Comparison of ENCODE assay signal across 2 cellular contexts in the genomic region with DNA sequence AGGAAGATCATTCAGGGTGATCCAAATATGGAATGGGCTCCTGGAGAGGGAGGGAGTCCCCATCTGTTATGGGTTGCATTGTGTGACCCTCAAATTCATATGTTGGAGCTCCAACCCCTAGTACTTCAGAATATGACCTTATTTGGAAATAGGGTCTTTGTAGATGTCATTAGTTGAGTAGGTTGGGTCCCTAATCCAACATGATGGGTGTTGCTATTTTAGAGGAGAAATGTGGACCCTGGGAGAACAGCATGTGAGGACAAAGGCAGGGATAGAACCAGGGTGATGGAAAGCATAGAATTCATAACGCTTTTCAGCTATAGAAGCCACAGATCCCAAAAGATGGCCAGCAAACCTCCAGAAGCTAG.
TF ChIP-seq lines count a peak whose summit lies in the region.

No MANE protein-coding gene starts in this region.

TF ChIP-seq in liver, 16 proteins besides CTCF, POLR2A, EP300 and RAD21:
- TF ChIP-seq FOXA1 (IDR thresholded peaks at IDR 0.05) = no peak
- TF ChIP-seq EGR1 (IDR thresholded peaks at IDR 0.05; ENCODE audit: low read depth in 2 of 2) = no peak
- no peak for TF ChIP-seq MAX (IDR thresholded peaks at IDR 0.05)
- no peak for TF ChIP-seq TAF1 (conservative IDR thresholded peaks at IDR 0.05)
- TF ChIP-seq, protein P1, sequence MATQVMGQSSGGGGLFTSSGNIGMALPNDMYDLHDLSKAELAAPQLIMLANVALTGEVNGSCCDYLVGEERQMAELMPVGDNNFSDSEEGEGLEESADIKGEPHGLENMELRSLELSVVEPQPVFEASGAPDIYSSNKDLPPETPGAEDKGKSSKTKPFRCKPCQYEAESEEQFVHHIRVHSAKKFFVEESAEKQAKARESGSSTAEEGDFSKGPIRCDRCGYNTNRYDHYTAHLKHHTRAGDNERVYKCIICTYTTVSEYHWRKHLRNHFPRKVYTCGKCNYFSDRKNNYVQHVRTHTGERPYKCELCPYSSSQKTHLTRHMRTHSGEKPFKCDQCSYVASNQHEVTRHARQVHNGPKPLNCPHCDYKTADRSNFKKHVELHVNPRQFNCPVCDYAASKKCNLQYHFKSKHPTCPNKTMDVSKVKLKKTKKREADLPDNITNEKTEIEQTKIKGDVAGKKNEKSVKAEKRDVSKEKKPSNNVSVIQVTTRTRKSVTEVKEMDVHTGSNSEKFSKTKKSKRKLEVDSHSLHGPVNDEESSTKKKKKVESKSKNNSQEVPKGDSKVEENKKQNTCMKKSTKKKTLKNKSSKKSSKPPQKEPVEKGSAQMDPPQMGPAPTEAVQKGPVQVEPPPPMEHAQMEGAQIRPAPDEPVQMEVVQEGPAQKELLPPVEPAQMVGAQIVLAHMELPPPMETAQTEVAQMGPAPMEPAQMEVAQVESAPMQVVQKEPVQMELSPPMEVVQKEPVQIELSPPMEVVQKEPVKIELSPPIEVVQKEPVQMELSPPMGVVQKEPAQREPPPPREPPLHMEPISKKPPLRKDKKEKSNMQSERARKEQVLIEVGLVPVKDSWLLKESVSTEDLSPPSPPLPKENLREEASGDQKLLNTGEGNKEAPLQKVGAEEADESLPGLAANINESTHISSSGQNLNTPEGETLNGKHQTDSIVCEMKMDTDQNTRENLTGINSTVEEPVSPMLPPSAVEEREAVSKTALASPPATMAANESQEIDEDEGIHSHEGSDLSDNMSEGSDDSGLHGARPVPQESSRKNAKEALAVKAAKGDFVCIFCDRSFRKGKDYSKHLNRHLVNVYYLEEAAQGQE (IDR thresholded peaks at IDR 0.05) = no peak
- TF ChIP-seq GABPA (IDR thresholded peaks at IDR 0.05 in 1 of 2, conservative IDR thresholded peaks at IDR 0.05 in 1 of 2) = no peak
- no peak for TF ChIP-seq RXRA (IDR thresholded peaks at IDR 0.05)
- TF ChIP-seq YY1 (IDR thresholded peaks at IDR 0.05) = no peak
- TF ChIP-seq ZBTB33 (IDR thresholded peaks at IDR 0.05) = no peak
- no peak for TF ChIP-seq NR2F2 (IDR thresholded peaks at IDR 0.05)
- TF ChIP-seq JUND (IDR thresholded peaks at IDR 0.05) = no peak
- no peak for TF ChIP-seq HNF4G (IDR thresholded peaks at IDR 0.05)
- TF ChIP-seq HNF4A (conservative IDR thresholded peaks at IDR 0.05) = no peak
- no peak for TF ChIP-seq ATF3 (IDR thresholded peaks at IDR 0.05)
- no peak for TF ChIP-seq SP1 (IDR thresholded peaks at IDR 0.05)
- TF ChIP-seq FOXA2 (IDR thresholded peaks at IDR 0.05) = no peak

TF ChIP-seq in HepG2, 621 proteins besides CTCF, POLR2A, EP300 and RAD21:
- TF ChIP-seq, protein P2, sequence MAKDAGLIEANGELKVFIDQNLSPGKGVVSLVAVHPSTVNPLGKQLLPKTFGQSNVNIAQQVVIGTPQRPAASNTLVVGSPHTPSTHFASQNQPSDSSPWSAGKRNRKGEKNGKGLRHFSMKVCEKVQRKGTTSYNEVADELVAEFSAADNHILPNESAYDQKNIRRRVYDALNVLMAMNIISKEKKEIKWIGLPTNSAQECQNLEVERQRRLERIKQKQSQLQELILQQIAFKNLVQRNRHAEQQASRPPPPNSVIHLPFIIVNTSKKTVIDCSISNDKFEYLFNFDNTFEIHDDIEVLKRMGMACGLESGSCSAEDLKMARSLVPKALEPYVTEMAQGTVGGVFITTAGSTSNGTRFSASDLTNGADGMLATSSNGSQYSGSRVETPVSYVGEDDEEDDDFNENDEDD (CRISPR knock-in tag; IDR thresholded peaks at IDR 0.05; ENCODE audit: borderline replicate concordance) = no peak
- TF ChIP-seq ZBTB42 (CRISPR knock-in tag; IDR thresholded peaks at IDR 0.05) (no peak), KDM2A (CRISPR knock-in tag; IDR thresholded peaks at IDR 0.05; ENCODE audit: borderline replicate concordance, low read depth) (no peak), MEIS2 (CRISPR knock-in tag; IDR thresholded peaks at IDR 0.05) (no peak), HMG20A (CRISPR knock-in tag; IDR thresholded peaks at IDR 0.05; ENCODE audit: borderline replicate concordance) (no peak), ZNF629 (CRISPR knock-in tag; conservative IDR thresholded peaks at IDR 0.05) (no peak)
